In genomic region chr11:9815486-9816136, GRCh38 we compare ENCODE assay signal across 15 cellular contexts.
DNase-seq lines count a peak whose midpoint lies in the region; ATAC-seq lines count a peak whose summit lies in the region.
"Had no signal": no experiment of that assay in that cellular context is flagged by ENCODE, and none has a peak within 500 bp of the region (broad histone marks: within the 10 kb centered on the region; RNA-seq: fewer than 3 reads in every experiment).

No MANE protein-coding gene starts in this region.

- peak; percentile 56 to 86 for ATAC-seq in left cardiac atrium
- no peak for ATAC-seq in left ventricle myocardium superior
- peak; percentile 73 for ATAC-seq in aorta (ENCODE audit: low FRiP score)
- ATAC-seq in Right ventricle myocardium superior (ENCODE audit: poor library complexity) = no peak
- ATAC-seq: GM23338 had no signal

- peaks cover 0 to 2% of the 10 kb centered on the region in 2 donors for H3K36me3 ChIP-seq in aorta (ENCODE audit: control insufficient read depth in 1 of 2, insufficient read depth in 2 of 2, low read length in 1 of 2)

- 62 to 64% methylated on average over 6 of the region's 6 CpGs for WGBS in aorta, 2 donors

- DNase-seq in left cardiac atrium (no peak), left ventricle myocardium superior (no peak), astrocyte of the hippocampus (ENCODE audit: low read depth, low spot score) (peak; percentile 70), islet precursor cell (peak; percentile 80), aorta (peak in 1 of 2 donors; percentile 48), GDM1 (lab: John Stamatoyannopoulos, UW) (no peak), NCI-H146 (lab: John Stamatoyannopoulos, UW) (no peak), Right ventricle myocardium superior (no peak)
- DNase-seq: GF-D8; naive B cell; NCI-H524; SJCRH30; stimulated activated CD4-positive, alpha-beta T cell treated with anti-CD3 and anti-CD28 coated beads, Interleukin-12 subunit alpha, Interleukin-12 subunit beta, amount 100 ng/mL, for 4 hours; stimulated activated CD8-positive, alpha-beta memory T cell treated with anti-CD3 and anti-CD28 coated beads, Interleukin-4, amount 100 ng/mL, for 48 hours had no signal

- no peaks in the 10 kb centered on the region for H3K27me3 ChIP-seq in aorta (ENCODE audit: control insufficient read depth in 1 of 2, insufficient read depth in 2 of 2, low read length in 1 of 2)
- H3K27me3 ChIP-seq: SJCRH30 had no signal

- H3K4me1 ChIP-seq in aorta (ENCODE audit: control insufficient read depth in 1 of 2, insufficient read depth in 2 of 2, low read length in 2 of 2) = no peaks in the 10 kb centered on the region
- H3K4me1 ChIP-seq: SJCRH30 had no signal

- no peak overlapping the region for H3K27ac ChIP-seq in aorta (ENCODE audit: low read depth in 1 of 2, low read length in 2 of 2)
- H3K27ac ChIP-seq: SJCRH30 had no signal

- intact Hi-C loops in left cardiac atrium (cut with DNase I) (no loop called here), left ventricle myocardium superior (cut with micrococcal nuclease) (no loop called here), aorta (cut with DNase I) (no loop called here), Right ventricle myocardium superior (cut with DNase I) (loop anchor here (10.0 kb wide), 1 partner anchor 51 kb away; no protein-coding TSS in a partner anchor)

- no peaks in the 10 kb centered on the region for H3K9me3 ChIP-seq in aorta (ENCODE audit: control insufficient read depth, low read length)
- H3K9me3 ChIP-seq: SJCRH30 had no signal

- no peak overlapping the region for H3K4me3 ChIP-seq in aorta (ENCODE audit: low read length in 2 of 2)
- H3K4me3 ChIP-seq: GM23338, SJCRH30 had no signal

Comparison
In these comparisons a context has a peak if more than half of its experiments do, and no peak if none do; other contexts are left out.
1. ATAC-seq: peak in left cardiac atrium (2 of 2) and aorta (single experiment); none in left ventricle myocardium superior (single experiment) and Right ventricle myocardium superior (single experiment).
2. DNase-seq: peak in astrocyte of the hippocampus (single experiment) and islet precursor cell (single experiment); none in left cardiac atrium (single experiment), left ventricle myocardium superior (single experiment), GDM1 (single experiment), NCI-H146 (single experiment) and Right ventricle myocardium superior (single experiment).